ENCODE assay signal across 8 cellular contexts in the genomic region with DNA sequence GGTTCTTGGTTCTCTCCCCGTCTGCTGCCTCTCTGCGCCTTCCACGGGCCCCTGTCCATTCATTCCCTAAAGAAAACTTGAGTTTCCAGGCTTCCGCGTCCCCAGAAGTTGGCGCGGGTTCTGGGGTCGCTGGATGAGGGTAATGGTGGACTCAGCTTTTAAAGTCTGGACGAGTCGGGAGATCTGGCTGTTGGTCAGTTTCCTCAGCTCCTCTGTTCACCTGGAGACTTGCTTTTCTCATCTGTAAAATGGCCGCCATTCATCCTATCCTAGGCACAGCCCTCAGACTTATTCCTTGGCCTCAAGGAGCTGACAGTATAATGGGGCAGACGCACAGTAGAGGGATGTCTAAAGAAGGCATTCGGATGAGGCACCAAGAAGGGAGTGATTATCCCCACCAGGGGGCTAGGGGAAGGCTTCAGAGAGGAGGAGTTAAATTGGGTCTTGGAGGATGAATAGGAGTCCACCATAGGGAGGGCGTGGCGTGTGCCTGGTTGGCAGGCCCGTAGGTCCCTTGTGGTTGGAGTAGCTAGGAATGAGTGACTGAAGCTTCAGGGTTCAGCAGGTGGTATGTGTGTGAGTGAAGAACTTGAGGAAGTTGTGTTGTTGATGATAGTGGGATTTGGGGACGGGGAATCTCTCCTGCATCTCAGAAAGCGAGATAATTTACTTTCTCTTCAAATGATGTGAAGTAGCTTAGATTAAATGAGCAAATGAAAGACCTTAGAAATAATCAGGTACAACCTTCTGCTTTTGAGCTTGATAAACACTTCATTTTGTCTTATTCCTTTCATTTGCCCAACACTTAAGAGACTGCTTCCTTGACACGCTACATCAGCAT. TPM values are rescaled to one million over a fixed set of nuclear protein-coding genes. Genes with fewer than 3 reads are reported as not detected.
A peak's percentile ranks its signal among the peaks of the same experiment; 100 is the strongest.
DNase-seq lines count a peak whose midpoint lies in the region; ATAC-seq and TF ChIP-seq lines count a peak whose summit lies in the region.

No MANE protein-coding gene starts in this region.

- peak overlapping the region; percentile 88 for H4K91ac ChIP-seq in IMR-90 (ENCODE audit: insufficient read depth, low read depth, low read length)

- ATAC-seq in IMR-90 (ENCODE audit: low read depth) (no peak), GM19467 (IDR thresholded peaks at IDR 0.05; ENCODE audit: unreplicated experiment) (no peak), GM21529 (IDR thresholded peaks at IDR 0.05; ENCODE audit: unreplicated experiment) (no peak), HG03378 (IDR thresholded peaks at IDR 0.05; ENCODE audit: unreplicated experiment) (no peak)

- peak; percentile 12 for DNase-seq in DMS79 (lab: John Stamatoyannopoulos, UW)
- DNase-seq in IMR-90: peak; percentile 26
- peak; percentile 3 for DNase-seq in activated CD4-positive, alpha-beta T cell treated with anti-CD3 and anti-CD28 coated beads, Interleukin-2, amount 50 U/mL, for 1 hour
- DNase-seq in fibroblast of mammary gland (ENCODE audit: low read depth): peak; percentile 57
- DNase-seq in ovary: peak in 1 of 5 donors; percentile 31

- H3K14ac ChIP-seq in IMR-90 (replicated peaks; ENCODE audit: low read depth, low read length): peak overlapping the region; percentile 94

- peak overlapping the region; percentile 98 for H2AFZ ChIP-seq in IMR-90 (replicated peaks; ENCODE audit: low read length, poor library complexity)

- H3K18ac ChIP-seq in IMR-90 (ENCODE audit: low read depth, low read length): peak overlapping the region; percentile 83

- H3K4me2 ChIP-seq in IMR-90 (ENCODE audit: low read depth, low read length): peak overlapping the region; percentile 94

- H3K9ac ChIP-seq in IMR-90 (ENCODE audit: low read depth, low read length): peak overlapping the region; percentile 91

- peak overlapping the region; percentile 66 for H2BK120ac ChIP-seq in IMR-90 (ENCODE audit: low read depth, low read length)

- H4K20me1 ChIP-seq in IMR-90 (ENCODE audit: insufficient read depth, low read length): no peaks in the 10 kb centered on the region

- H3K56ac ChIP-seq in IMR-90 (ENCODE audit: extremely low read depth, insufficient read depth, low read length): peak overlapping the region; percentile 81

- peak overlapping the region; percentile 49 for H2BK5ac ChIP-seq in IMR-90 (ENCODE audit: low read depth, low read length, poor library complexity, severe bottlenecking)

- H4K8ac ChIP-seq in IMR-90 (ENCODE audit: low read depth in 2 of 2, low read length in 2 of 2): peak overlapping the region; percentile 78 to 94

- H3K9me1 ChIP-seq in IMR-90 (ENCODE audit: insufficient read depth, low read length): peaks cover 5% of the 10 kb centered on the region

- no TSS peak for BruUV-seq in IMR-90 (replicated peaks; lab: Mats Ljungman, UMichigan)

- H2BK15ac ChIP-seq in IMR-90 (ENCODE audit: low read depth, low read length): no peak overlapping the region

- H3K4me1 ChIP-seq in IMR-90 (ENCODE audit: control insufficient read depth, insufficient read depth, low read length) (peaks cover 4% of the 10 kb centered on the region), ovary (ENCODE audit: insufficient read depth) (peaks cover 6% of the 10 kb centered on the region)

- peak overlapping the region; percentile 96 for H4K5ac ChIP-seq in IMR-90 (ENCODE audit: low read depth, low read length)

- in situ Hi-C loops in IMR-90 (cut with MboI; ENCODE audit: low sequenced_read_pairs): no loop called here

- H3K27ac ChIP-seq in IMR-90 (ENCODE audit: insufficient read depth, low read length) (peak overlapping the region; percentile 87), ovary (peak overlapping the region; percentile 70 to 86)

- H2BK20ac ChIP-seq in IMR-90 (ENCODE audit: low read depth, low read length): no peak overlapping the region; the same call in 1 of the 2 replicates

- H2AK9ac ChIP-seq in IMR-90 (replicated peaks; ENCODE audit: low read depth, low read length, poor library complexity): peak overlapping the region; percentile 95

- peaks cover 11 to 28% of the 10 kb centered on the region in 2 experiments for H3K79me1 ChIP-seq in IMR-90 (ENCODE audit: low read depth in 1 of 2, low read length in 2 of 2)

- POLR2A ChIA-PET in IMR-90 (lab: Charles Lee; ENCODE audit: unreplicated experiment): interaction anchor here (0.7 kb wide), 1 partner anchor 16 kb away, joined by 3 read pairs; no protein-coding TSS in a partner anchor

- peak overlapping the region; percentile 91 for H3K23ac ChIP-seq in IMR-90 (ENCODE audit: low read depth, low read length)

- H3K27me3 ChIP-seq in IMR-90 (ENCODE audit: control insufficient read depth, insufficient read depth, low read length) (no peaks in the 10 kb centered on the region), ovary (no peaks in the 10 kb centered on the region)

- H2AK5ac ChIP-seq in IMR-90 (ENCODE audit: low read depth, low read length): peak overlapping the region; percentile 84

- TF ChIP-seq POLR2A in IMR-90 (IDR thresholded peaks at IDR 0.05; ENCODE audit: low read depth, low read length): 0 out of 2 replicates have a peak, but pooled peaks have one; percentile 9
- TF ChIP-seq POLR2A in ovary (IDR thresholded peaks at IDR 0.05): no peak

- WGBS in IMR-90 (ENCODE audit: extremely low coverage in 2 of 2, insufficient read length in 1 of 2), 2 experiments: 80% methylated on average over 2 of the region's 19 CpGs; no CpG with 5 or more reads in 1 of the 2 experiments
- 30 to 33% (median 32%) methylated on average over 19 of the region's 19 CpGs for WGBS in ovary, 3 donors

- H3K4me3 ChIP-seq in IMR-90 (ENCODE audit: insufficient read depth, low read depth, low read length) (peak overlapping the region; percentile 87), fibroblast of mammary gland (ENCODE audit: control insufficient read depth, low read depth, low read length) (peak overlapping the region; percentile 94), ovary (peak overlapping the region; percentile 80)

- no peak for TF ChIP-seq RAD21 in IMR-90 (IDR thresholded peaks at IDR 0.05; ENCODE audit: low read length)

- intact Hi-C loops in IMR-90 (cut with micrococcal nuclease): loop anchor here (1.0 to 5.0 kb wide), 4 partner anchors 33 to 831 kb away; partner anchors contain the start of genes CCP110 and GDE1
- intact Hi-C loops in ovary (cut with DNase I): loop anchor here in 1 of 4 donors (5.0 kb wide), 1 partner anchor 41 kb away; no protein-coding TSS in a partner anchor

- H3K9me3 ChIP-seq in IMR-90 (ENCODE audit: control insufficient read depth, insufficient read depth, low read length) (no peaks in the 10 kb centered on the region), ovary (no peaks in the 10 kb centered on the region)

- dilution Hi-C loops in IMR-90 (cut with HindIII; ENCODE audit: low sequenced_read_pairs, unreplicated experiment): no loop called here

- CTCF ChIA-PET in IMR-90 (lab: Yijun Ruan, JAX): interaction anchor here (0.6 to 1.8 kb wide), 5 partner anchors 11 to 44 kb away, joined by 3 to 12 read pairs (median 4); partner anchors contain the start of gene GDE1

- H3K36me3 ChIP-seq in IMR-90 (ENCODE audit: control insufficient read depth, insufficient read depth, low read length) (no peaks in the 10 kb centered on the region), ovary (no peaks in the 10 kb centered on the region)

- H3K4ac ChIP-seq in IMR-90 (ENCODE audit: low read depth, low read length): peak overlapping the region; percentile 86

- TF ChIP-seq CTCF in IMR-90 (conservative IDR thresholded peaks at IDR 0.05; ENCODE audit: low read depth, low read length): no peak
- no peak for TF ChIP-seq CTCF in fibroblast of mammary gland (conservative IDR thresholded peaks at IDR 0.05; ENCODE audit: control insufficient read depth, insufficient read depth, low read depth, low read length)
- TF ChIP-seq CTCF in ovary (IDR thresholded peaks at IDR 0.05): no peak

- TF ChIP-seq EP300 in ovary (IDR thresholded peaks at IDR 0.05): no peak

TF ChIP-seq in IMR-90, 13 proteins besides CTCF, POLR2A, EP300 and RAD21:
- TF ChIP-seq MAZ (IDR thresholded peaks at IDR 0.05; ENCODE audit: borderline replicate concordance, low read depth, low read length) (no peak), MXI1 (IDR thresholded peaks at IDR 0.05; ENCODE audit: borderline replicate concordance, low read depth, low read length) (no peak), CEBPB (IDR thresholded peaks at IDR 0.05; ENCODE audit: low read depth, low read length) (no peak)

RNA-seq across cellular contexts. Expression of gene VPS35L, which starts 0.7 kb away (rescaled TPM):
- total RNA-seq in IMR-90 (2012; rRNA removed) (20.3 and 28.0 TPM in 2 replicates), ovary (10 to 100 TPM; 28.6 to 63.0 (median 50.7) TPM)
- polyA plus RNA-seq in IMR-90 (2012; rRNA removed) (37.1 and 40.1 TPM in 2 replicates), ovary (10 to 100 TPM; 30.0 to 69.6 TPM)
- 18.9 and 20.9 TPM in 2 replicates for polyA plus RNA-seq in IMR-90 (2012; cell fraction: cytosol; rRNA removed)
- polyA plus RNA-seq in IMR-90 (2012; cell fraction: nucleus; rRNA removed; ENCODE audit: low replicate concordance): 22.9 and 42.0 TPM in 2 replicates

RNA-seq across cellular contexts. Expression of gene CCP110, which starts 32.4 kb away (rescaled TPM):
- 7.7 and 11.9 TPM in 2 replicates for total RNA-seq in IMR-90 (2012; rRNA removed)
- 3.7 and 4.7 TPM in 2 replicates for polyA plus RNA-seq in IMR-90 (2012; rRNA removed)
- 0.62 and 0.67 TPM in 2 replicates for polyA plus RNA-seq in IMR-90 (2012; cell fraction: cytosol; rRNA removed)
- polyA plus RNA-seq in IMR-90 (2012; cell fraction: nucleus; rRNA removed; ENCODE audit: low replicate concordance): 0.50 and 3.1 TPM in 2 replicates
- 10 to 100 TPM; 17.1 to 22.9 (median 19.1) TPM for total RNA-seq in ovary
- 10 to 100 TPM in 1 of 2 donors, 1 to 10 TPM in 1; 7.2 to 11.9 TPM for polyA plus RNA-seq in ovary

RNA-seq across cellular contexts. Expression of gene GDE1, which starts 34.3 kb away (rescaled TPM):
- total RNA-seq in IMR-90 (2012; rRNA removed): 62.4 and 64.2 TPM in 2 replicates
- polyA plus RNA-seq in IMR-90 (2012; rRNA removed): 36.7 and 50.1 TPM in 2 replicates
- 20.2 and 23.2 TPM in 2 replicates for polyA plus RNA-seq in IMR-90 (2012; cell fraction: cytosol; rRNA removed)
- polyA plus RNA-seq in IMR-90 (2012; cell fraction: nucleus; rRNA removed; ENCODE audit: low replicate concordance): 4.5 and 12.3 TPM in 2 replicates
- total RNA-seq in ovary: 10 to 100 TPM; 18.1 to 35.3 (median 28.7) TPM
- 10 to 100 TPM; 24.9 to 83.8 TPM for polyA plus RNA-seq in ovary
